In genomic region chr3:125416235-125416634, GRCh38 we compare ENCODE assay signal across 34 cellular contexts.
"Had no signal": no experiment of that assay in that cellular context is flagged by ENCODE, and none has a peak within 500 bp of the region (broad histone marks: within the 10 kb centered on the region; RNA-seq: fewer than 3 reads in every experiment).

No MANE protein-coding gene starts in this region.

- H3K9me3 Mint-ChIP-seq: activated CD8-positive, alpha-beta T cell treated with anti-CD3 and anti-CD28 coated beads for 36 hours; activated naive CD4-positive, alpha-beta T cell treated with anti-CD3 and anti-CD28 coated beads, Interleukin-2, amount 50 U/mL, for 24 hours; activated T-cell treated with anti-CD3 and anti-CD28 coated beads, Interleukin-2, amount 50 U/mL, for 24 hours; activated T-helper 2 cell treated with anti-CD3 and anti-CD28 coated beads, Interferon-gamma antibody, Interleukin-2, Interleukin-4, amounts not matched to agents 10 μg/mL and 5 μg/mL and 100 μg/mL, durations not matched to agents 14 hours and 24 hours and 36 hours; brain; T-helper 2 cell treated with Interferon-gamma antibody and Interleukin-4, amounts not matched to agents 5 μg/mL and 100 μg/mL, for 36 hours had no signal

- H3K4me1 Mint-ChIP-seq: activated B cell treated with CpG ODN at 0.5 μM for 24 hours; activated CD4-positive, alpha-beta T cell treated with anti-CD3 and anti-CD28 coated beads, Interleukin-2, amount 10 ng/mL, durations not matched to agents 24 days and 14 days; activated naive CD4-positive, alpha-beta T cell treated with anti-CD3 and anti-CD28 coated beads, Interleukin-2, amount 10 ng/mL, durations not matched to agents 7 days and 5 days; activated naive CD4-positive, alpha-beta T cell treated with anti-CD3 and anti-CD28 coated beads, Interleukin-2, amount 50 U/mL, for 24 hours; brain had no signal

- H3K27ac Mint-ChIP-seq: activated B cell treated with CpG ODN at 0.5 μM for 24 hours; activated CD4-positive, alpha-beta memory T cell treated with anti-CD3 and anti-CD28 coated beads for 36 hours; activated CD4-positive, alpha-beta T cell treated with anti-CD3 and anti-CD28 coated beads, Interleukin-2, amount 10 ng/mL, durations not matched to agents 24 days and 14 days; activated CD8-positive, alpha-beta T cell treated with anti-CD3 and anti-CD28 coated beads for 36 hours; activated naive CD4-positive, alpha-beta T cell treated with anti-CD3 and anti-CD28 coated beads, Interleukin-2, amount 10 ng/mL, durations not matched to agents 7 days and 5 days; activated naive CD4-positive, alpha-beta T cell treated with anti-CD3 and anti-CD28 coated beads, Interleukin-2, amount 50 U/mL, for 24 hours; activated naive CD8-positive, alpha-beta T cell; activated naive CD8-positive, alpha-beta T cell treated with anti-CD3 and anti-CD28 coated beads, Interleukin-2, amount 10 ng/mL, durations not matched to agents 7 days and 5 days; activated naive CD8-positive, alpha-beta T cell treated with anti-CD3 and anti-CD28 coated beads, Interleukin-2, amount 50 U/mL, for 24 hours; activated T-cell treated with anti-CD3 and anti-CD28 coated beads, Interleukin-2, amount 50 U/mL, for 24 hours; activated T-helper 2 cell treated with anti-CD3 and anti-CD28 coated beads, Interferon-gamma antibody, Interleukin-2, Interleukin-4, amounts not matched to agents 10 μg/mL and 5 μg/mL and 100 μg/mL, durations not matched to agents 14 hours and 24 hours and 36 hours; brain; T-helper 1 cell treated with Interleukin-12 subunit alpha and Interleukin-12 subunit beta and Interleukin-4 antibody, amounts not matched to agents 30 μg/mL and 1 μg/mL, for 36 hours; T-helper 2 cell treated with Interferon-gamma antibody and Interleukin-4, amounts not matched to agents 5 μg/mL and 100 μg/mL, for 36 hours had no signal

- H3K36me3 ChIP-seq: ascending aorta, cardiac muscle cell had no signal

- H3K27ac ChIP-seq: ascending aorta, cardiac muscle cell, VCaP had no signal

- ATAC-seq: activated CD8-positive, alpha-beta T cell treated with anti-CD3 and anti-CD28 coated beads for 36 hours; activated naive CD8-positive, alpha-beta T cell treated with anti-CD3 and anti-CD28 coated beads, Interleukin-2, amount 50 U/mL, for 24 hours had no signal

- FAIRE-seq: bronchial epithelial cell, TTC549 had no signal

- H3K27me3 ChIP-seq: ascending aorta, cardiac muscle cell had no signal

- H3K4me1 ChIP-seq: ascending aorta had no signal

- H3K4me3 ChIP-seq: ascending aorta, cardiac muscle cell had no signal

- H3K9me3 ChIP-seq: ascending aorta had no signal

- H3K4me3 Mint-ChIP-seq: activated B cell treated with CpG ODN at 0.5 μM for 24 hours; activated CD4-positive, alpha-beta memory T cell treated with anti-CD3 and anti-CD28 coated beads for 36 hours; activated CD4-positive, alpha-beta T cell treated with anti-CD3 and anti-CD28 coated beads, Interleukin-2, amount 10 ng/mL, durations not matched to agents 24 days and 14 days; activated CD8-positive, alpha-beta T cell treated with anti-CD3 and anti-CD28 coated beads for 36 hours; activated naive CD4-positive, alpha-beta T cell treated with anti-CD3 and anti-CD28 coated beads, Interleukin-2, amount 10 ng/mL, durations not matched to agents 7 days and 5 days; activated naive CD4-positive, alpha-beta T cell treated with anti-CD3 and anti-CD28 coated beads, Interleukin-2, amount 50 U/mL, for 24 hours; activated naive CD8-positive, alpha-beta T cell; activated naive CD8-positive, alpha-beta T cell treated with anti-CD3 and anti-CD28 coated beads, Interleukin-2, amount 10 ng/mL, durations not matched to agents 7 days and 5 days; activated naive CD8-positive, alpha-beta T cell treated with anti-CD3 and anti-CD28 coated beads, Interleukin-2, amount 50 U/mL, for 24 hours; activated T-cell treated with anti-CD3 and anti-CD28 coated beads, Interleukin-2, amount 50 U/mL, for 24 hours; brain; T-helper 1 cell treated with Interleukin-12 subunit alpha and Interleukin-12 subunit beta and Interleukin-4 antibody, amounts not matched to agents 30 μg/mL and 1 μg/mL, for 36 hours; T-helper 2 cell treated with Interferon-gamma antibody and Interleukin-4, amounts not matched to agents 5 μg/mL and 100 μg/mL, for 36 hours had no signal

- DNase-seq: activated B cell treated with CpG ODN at 0.5 μM for 24 hours; activated CD4-positive, alpha-beta memory T cell treated with anti-CD3 and anti-CD28 coated beads for 36 hours; activated CD4-positive, alpha-beta T cell treated with anti-CD3 and anti-CD28 coated beads for 4 hours; activated CD4-positive, alpha-beta T cell treated with anti-CD3 and anti-CD28 coated beads, Interleukin-2, amount 10 ng/mL, durations not matched to agents 24 days and 14 days; activated CD4-positive, alpha-beta T cell treated with anti-CD3 and anti-CD28 coated beads, Interleukin-2, amount 50 U/mL, for 1 hour; activated CD4-positive, alpha-beta T cell treated with anti-CD3 and anti-CD28 coated beads, Interleukin-2, amount 50 U/mL, for 4 hours; activated CD4-positive, CD25-positive, alpha-beta regulatory T cell treated with anti-CD3 and anti-CD28 coated beads, Interleukin-2, amount 50 U/mL, for 72 hours; activated CD8-positive, alpha-beta memory T cell treated with anti-CD3 and anti-CD28 coated beads, Interleukin-2, amount 50 U/mL, for 48 hours; activated CD8-positive, alpha-beta T cell treated with anti-CD3 and anti-CD28 coated beads for 36 hours; activated effector memory CD4-positive, alpha-beta T cell treated with Interleukin-2 at 50 U/mL for 16 hours; activated gamma-delta T cell; activated naive CD4-positive, alpha-beta T cell treated with anti-CD3 and anti-CD28 coated beads, Interleukin-2, amount 10 ng/mL, durations not matched to agents 7 days and 5 days; activated naive CD4-positive, alpha-beta T cell treated with Interleukin-2 at 50 U/mL for 16 hours; activated naive CD8-positive, alpha-beta T cell treated with anti-CD3 and anti-CD28 coated beads, Interleukin-2, amount 10 ng/mL, durations not matched to agents 7 days and 5 days; activated naive CD8-positive, alpha-beta T cell treated with anti-CD3 and anti-CD28 coated beads, Interleukin-2, amount 50 U/mL, for 24 hours; activated T-cell treated with anti-CD3 and anti-CD28 coated beads, Interleukin-2, amount 50 U/mL, for 24 hours; activated T-cell treated with anti-CD3 and anti-CD28 coated beads, Interleukin-2, amount 50 U/mL, for 48 hours; amygdala; anterior cingulate cortex; central memory CD4-positive, alpha-beta T cell; T-helper 1 cell; T-helper 2 cell; T-helper 9 cell had no signal

- H3K27me3 Mint-ChIP-seq: activated naive CD4-positive, alpha-beta T cell treated with anti-CD3 and anti-CD28 coated beads, Interleukin-2, amount 50 U/mL, for 24 hours had no signal

- H3K36me3 Mint-ChIP-seq: activated CD4-positive, alpha-beta memory T cell treated with anti-CD3 and anti-CD28 coated beads for 36 hours; activated naive CD4-positive, alpha-beta T cell treated with anti-CD3 and anti-CD28 coated beads, Interleukin-2, amount 10 ng/mL, durations not matched to agents 7 days and 5 days; activated naive CD4-positive, alpha-beta T cell treated with anti-CD3 and anti-CD28 coated beads, Interleukin-2, amount 50 U/mL, for 24 hours; activated naive CD8-positive, alpha-beta T cell treated with anti-CD3 and anti-CD28 coated beads, Interleukin-2, amount 10 ng/mL, durations not matched to agents 7 days and 5 days; brain had no signal
